In genomic region chr1:33270808-33271465, GRCh38 we compare ENCODE assay signal across 18 cellular contexts. TPM values are rescaled to one million over a fixed set of nuclear protein-coding genes. Genes with fewer than 3 reads are reported as not detected.
DNase-seq lines count a peak whose midpoint lies in the region; ATAC-seq and TF ChIP-seq lines count a peak whose summit lies in the region.
"Had no signal": no experiment of that assay in that cellular context is flagged by ENCODE, and none has a peak within 500 bp of the region (broad histone marks: within the 10 kb centered on the region; RNA-seq: fewer than 3 reads in every experiment).

No MANE protein-coding gene starts in this region.

- no peaks in the 10 kb centered on the region for H3K27me3 Mint-ChIP-seq in chondrocyte (ENCODE audit: low read depth)
- no peaks in the 10 kb centered on the region for H3K27me3 Mint-ChIP-seq in nephron (ENCODE audit: low read depth)
- H3K27me3 Mint-ChIP-seq in CD8-positive, alpha-beta T cell (ENCODE audit: low read depth): no peaks in the 10 kb centered on the region
- H3K27me3 Mint-ChIP-seq: CD4-positive, alpha-beta T cell had no signal

- CTCF ChIA-PET in CD8-positive, alpha-beta T cell (lab: Charles Lee): interaction anchor here (1.0 kb wide), 1 partner anchor 25 kb away, joined by 3 read pairs; no protein-coding TSS in a partner anchor

- H3K9me3 ChIP-seq in left ventricle myocardium inferior (replicated peaks) (no peaks in the 10 kb centered on the region), suprapubic skin (no peaks in the 10 kb centered on the region)
- no peaks in the 10 kb centered on the region for H3K9me3 ChIP-seq in CD8-positive, alpha-beta T cell (ENCODE audit: low read length)

- no peak for TF ChIP-seq POLR2A in suprapubic skin (IDR thresholded peaks at IDR 0.05)

- in situ Hi-C loops in brain microvascular endothelial cell (cut with HindIII; ENCODE audit: low pct_ligation_motif_present, low sequenced_read_pairs): no loop called here

- TF ChIP-seq CTCF in left ventricle myocardium inferior (IDR thresholded peaks at IDR 0.05; ENCODE audit: borderline replicate concordance) (no peak), chondrocyte (IDR thresholded peaks at IDR 0.05) (no peak), nephron (IDR thresholded peaks at IDR 0.05; ENCODE audit: unreplicated experiment in 3 of 3) (no peak), suprapubic skin (IDR thresholded peaks at IDR 0.05) (no peak), brain microvascular endothelial cell (IDR thresholded peaks at IDR 0.05; ENCODE audit: low read depth, low read length, missing control alignments) (no peak)
- no peak for TF ChIP-seq CTCF in CD8-positive, alpha-beta T cell (IDR thresholded peaks at IDR 0.05)

- H3K27me3 ChIP-seq in left ventricle myocardium inferior (ENCODE audit: low read depth): no peaks in the 10 kb centered on the region
- H3K27me3 ChIP-seq in suprapubic skin: no peaks in the 10 kb centered on the region
- no peaks in the 10 kb centered on the region for H3K27me3 ChIP-seq in brain microvascular endothelial cell (replicated peaks)
- no peaks in the 10 kb centered on the region for H3K27me3 ChIP-seq in CD8-positive, alpha-beta T cell (ENCODE audit: insufficient read depth, low read length)

- H3K4me3 ChIP-seq in left ventricle myocardium inferior (no peak overlapping the region), suprapubic skin (no peak overlapping the region), brain microvascular endothelial cell (ENCODE audit: low read depth, low read length) (no peak overlapping the region)
- no peak overlapping the region for H3K4me3 ChIP-seq in CD8-positive, alpha-beta T cell (ENCODE audit: low read depth, low read length)
- H3K4me3 ChIP-seq: PC-9 had no signal

- 83% methylated on average over 7 of the region's 7 CpGs for WGBS in suprapubic skin

- no peak for TF ChIP-seq EP300 in suprapubic skin (IDR thresholded peaks at IDR 0.05)

- no peak overlapping the region for H3K4me3 Mint-ChIP-seq in chondrocyte (ENCODE audit: unreplicated experiment)
- H3K4me3 Mint-ChIP-seq in nephron: no peak overlapping the region
- H3K4me3 Mint-ChIP-seq in CD8-positive, alpha-beta T cell: no peak overlapping the region
- H3K4me3 Mint-ChIP-seq: CD4-positive, alpha-beta T cell had no signal

- H3K36me3 Mint-ChIP-seq in chondrocyte (ENCODE audit: low read depth) (peaks cover 4% of the 10 kb centered on the region), nephron (ENCODE audit: low read depth) (peaks cover 39% of the 10 kb centered on the region)
- H3K36me3 Mint-ChIP-seq in CD8-positive, alpha-beta T cell: peaks cover 37% of the 10 kb centered on the region

- POLR2A ChIA-PET in CD8-positive, alpha-beta T cell (lab: Charles Lee): interaction anchor here (1.2 kb wide), 1 partner anchor 21 kb away, joined by 3 read pairs; no protein-coding TSS in a partner anchor

- H3K4me1 ChIP-seq in left ventricle myocardium inferior (peaks cover 80% of the 10 kb centered on the region), suprapubic skin (peaks cover 32% of the 10 kb centered on the region)
- peaks cover 25% of the 10 kb centered on the region for H3K4me1 ChIP-seq in CD8-positive, alpha-beta T cell (ENCODE audit: insufficient read depth, low read length)

- H3K36me3 ChIP-seq in left ventricle myocardium inferior: peaks cover 6% of the 10 kb centered on the region
- peaks cover 10% of the 10 kb centered on the region for H3K36me3 ChIP-seq in suprapubic skin
- peaks cover 4% of the 10 kb centered on the region for H3K36me3 ChIP-seq in brain microvascular endothelial cell (replicated peaks)
- no peaks in the 10 kb centered on the region for H3K36me3 ChIP-seq in CD8-positive, alpha-beta T cell (ENCODE audit: insufficient read depth, low read length)

- H3K4me1 Mint-ChIP-seq in chondrocyte (ENCODE audit: low read depth): peaks cover 54% of the 10 kb centered on the region
- H3K4me1 Mint-ChIP-seq in nephron: peaks cover 63% of the 10 kb centered on the region
- H3K4me1 Mint-ChIP-seq in CD8-positive, alpha-beta T cell (ENCODE audit: low read depth): peaks cover 39% of the 10 kb centered on the region

- H3K27ac Mint-ChIP-seq in chondrocyte (ENCODE audit: unreplicated experiment) (peak overlapping the region; percentile 32), nephron (peak overlapping the region in 2 of 3 experiments; percentile 15 to 70)
- no peak overlapping the region for H3K27ac Mint-ChIP-seq in CD8-positive, alpha-beta T cell
- H3K27ac Mint-ChIP-seq: CD4-positive, alpha-beta T cell had no signal

- H3K9me3 Mint-ChIP-seq in chondrocyte (ENCODE audit: low read depth) (no peaks in the 10 kb centered on the region), nephron (no peaks in the 10 kb centered on the region)
- no peaks in the 10 kb centered on the region for H3K9me3 Mint-ChIP-seq in CD8-positive, alpha-beta T cell
- H3K9me3 Mint-ChIP-seq: CD4-positive, alpha-beta T cell had no signal

- intact Hi-C loops in left ventricle myocardium inferior (cut with micrococcal nuclease): loop anchor here (10.0 kb wide), 1 partner anchor 46 kb away; no protein-coding TSS in a partner anchor
- intact Hi-C loops in left ventricle myocardium superior (cut with micrococcal nuclease): no loop called here
- intact Hi-C loops in CD8-positive, alpha-beta T cell (cut with DNase I, micrococcal nuclease): no loop called here

- ATAC-seq in left ventricle myocardium superior (no peak), HG03175 (IDR thresholded peaks at IDR 0.05; ENCODE audit: unreplicated experiment) (no peak)
- no peak for ATAC-seq in CD8-positive, alpha-beta T cell

- DNase-seq in left ventricle myocardium inferior (no peak), left ventricle myocardium superior (no peak), chondrocyte (ENCODE audit: low spot score) (no peak), suprapubic skin (ENCODE audit: low spot score in 2 of 2) (peak; percentile 46 to 47), brain microvascular endothelial cell (no peak)
- DNase-seq in CD8-positive, alpha-beta T cell: no peak
- DNase-seq: AML-193; CD4-positive, alpha-beta T cell; GF-D8; GOT3; NCI-H1092 treated with DMSO at 0.1 percent for 48 hours; NCI-H187; NCI-H446; PC-9 had no signal

- H3K27ac ChIP-seq in left ventricle myocardium inferior (replicated peaks) (peak overlapping the region; percentile 18), suprapubic skin (no peak overlapping the region), brain microvascular endothelial cell (no peak overlapping the region)
- H3K27ac ChIP-seq in CD8-positive, alpha-beta T cell (ENCODE audit: low read depth, low read length): no peak overlapping the region
- H3K27ac ChIP-seq: KMS-11, PC-9 had no signal

RNA-seq across cellular contexts. Expression of gene ZNF362, which starts 14.6 kb away (rescaled TPM):
- total RNA-seq in left ventricle myocardium inferior (32.4 TPM), left ventricle myocardium superior (37.8 TPM), chondrocyte (84.1 to 122 TPM (median 85.0 TPM) in 3 replicates), suprapubic skin (10 to 100 TPM; 18.7 to 23.9 (median 21.9) TPM)
- total RNA-seq in CD8-positive, alpha-beta T cell: 10 to 100 TPM; 19.3 to 22.6 TPM

RNA-seq across cellular contexts. Expression of gene A3GALT2, which starts 50.0 kb away (rescaled TPM):
- not detected for total RNA-seq in left ventricle myocardium inferior
- total RNA-seq in left ventricle myocardium superior: not detected
- total RNA-seq in chondrocyte: 0.27 TPM in 1 of 3 replicates, not detected in the others
- total RNA-seq in suprapubic skin: not detected
- total RNA-seq in CD8-positive, alpha-beta T cell: not detected
- total RNA-seq: CD4-positive, alpha-beta T cell; MCF 10A; PC-9 had no signal

Comparison
In these comparisons a context has a peak if more than half of its experiments do, and no peak if none do; other contexts are left out.
1. DNase-seq: peak in suprapubic skin (2 of 2); none in left ventricle myocardium inferior (single experiment), left ventricle myocardium superior (single experiment), chondrocyte (single experiment), brain microvascular endothelial cell (single experiment) and CD8-positive, alpha-beta T cell (0 of 7).